ENCODE assay signal across 19 cellular contexts in genomic region chr20:40513010-40513409, GRCh38.
"Had no signal": no experiment of that assay in that cellular context is flagged by ENCODE, and none has a peak within 500 bp of the region (broad histone marks: within the 10 kb centered on the region; RNA-seq: fewer than 3 reads in every experiment).

No MANE protein-coding gene starts in this region.

- H3K36me3 ChIP-seq: esophagus muscularis mucosa, right lobe of liver, tibial artery, upper lobe of left lung, vagina had no signal

- H2AFZ ChIP-seq: hepatocyte had no signal

- H3K27ac ChIP-seq: epithelial cell of prostate, esophagus muscularis mucosa, foreskin keratinocyte, hepatocyte, psoas muscle, right lobe of liver, tibial artery, upper lobe of left lung, vagina had no signal

- H3K4me2 ChIP-seq: hepatocyte had no signal

- DNase-seq: effector memory CD8-positive, alpha-beta T cell; foreskin keratinocyte; head of caudate nucleus; left colon; mammary epithelial cell; naive thymus-derived CD4-positive, alpha-beta T cell; nephron progenitor cell; psoas muscle; retina; right lobe of liver; stimulated activated CD4-positive, alpha-beta T cell treated with anti-CD3 and anti-CD28 coated beads, Interleukin-4, amount 100 ng/mL, for 1 hour; stimulated activated CD8-positive, alpha-beta memory T cell treated with anti-CD3 and anti-CD28 coated beads, Interleukin-4, amount 100 ng/mL, for 48 hours; stimulated activated naive CD8-positive, alpha-beta T cell treated with anti-CD3 and anti-CD28 coated beads, Interleukin-15, Interleukin-2, amounts not matched to agents 100 U/mL and 50 U/mL, for 24 hours; tibial artery; upper lobe of left lung had no signal

- H3K79me2 ChIP-seq: hepatocyte had no signal

- H3K4me1 ChIP-seq: foreskin keratinocyte, psoas muscle had no signal

- H3K27me3 ChIP-seq: esophagus muscularis mucosa, hepatocyte, right lobe of liver, tibial artery, upper lobe of left lung, vagina had no signal

- H3K4me3 ChIP-seq: esophagus muscularis mucosa, hepatocyte, psoas muscle, right lobe of liver, tibial artery, upper lobe of left lung, vagina had no signal

- H3K9me3 ChIP-seq: esophagus muscularis mucosa, psoas muscle, right lobe of liver, tibial artery, upper lobe of left lung, vagina had no signal
